ENCODE assay signal across 13 cellular contexts in genomic region chr15:67678948-67679347, GRCh38.
DNase-seq lines count a peak whose midpoint lies in the region; ATAC-seq and TF ChIP-seq lines count a peak whose summit lies in the region.
"Had no signal": no experiment of that assay in that cellular context is flagged by ENCODE, and none has a peak within 500 bp of the region (broad histone marks: within the 10 kb centered on the region; RNA-seq: fewer than 3 reads in every experiment).

No MANE protein-coding gene starts in this region.

- no peak for ATAC-seq in natural killer cell treated with Interleukin-12 subunit alpha and Interleukin-12 subunit beta and Interleukin-15 and Interleukin-18, amount 100 ng/mL, for 72 hours
- ATAC-seq: GM12878 had no signal

- H3F3A ChIP-seq in neural progenitor cell (ENCODE audit: low read depth): no peaks in the 10 kb centered on the region

- H3K4me3 ChIP-seq in HEK293 (ENCODE audit: low read depth, low read length): no peak overlapping the region
- H3K4me3 ChIP-seq in neural progenitor cell: no peak overlapping the region
- H3K4me3 ChIP-seq: BLaER1, GM12878, GM23248 had no signal

- H3K36me3 ChIP-seq in HEK293 (ENCODE audit: control insufficient read depth in 2 of 2, insufficient read depth in 1 of 2, low read length in 2 of 2) (no peaks in the 10 kb centered on the region; a peak in 1 of 3 replicates), neural progenitor cell (peaks cover under 1% of the 10 kb centered on the region)

- H3K9ac ChIP-seq in neural progenitor cell: no peak overlapping the region
- H3K9ac ChIP-seq: BLaER1, GM23248 had no signal

- H3K4me3 Mint-ChIP-seq in neural progenitor cell: no peak overlapping the region
- no peak overlapping the region for H3K4me3 Mint-ChIP-seq in natural killer cell treated with Interleukin-12 subunit alpha and Interleukin-12 subunit beta and Interleukin-15 and Interleukin-18, amount 100 ng/mL, for 72 hours
- H3K4me3 Mint-ChIP-seq: CD8-positive, alpha-beta memory T cell; H9 had no signal

- POLR2A ChIA-PET in HEK293 (lab: Yijun Ruan, JAX): interaction anchor here (0.6 kb wide), 1 partner anchor 30 kb away, joined by 4 read pairs; no protein-coding TSS in a partner anchor

- peaks cover 8% of the 10 kb centered on the region for H3K36me3 Mint-ChIP-seq in neural progenitor cell
- H3K36me3 Mint-ChIP-seq in natural killer cell treated with Interleukin-12 subunit alpha and Interleukin-12 subunit beta and Interleukin-15 and Interleukin-18, amount 100 ng/mL, for 72 hours: peaks cover 8% of the 10 kb centered on the region

- H3K9me3 Mint-ChIP-seq in neural progenitor cell: peaks cover 9% of the 10 kb centered on the region
- H3K9me3 Mint-ChIP-seq in natural killer cell treated with Interleukin-12 subunit alpha and Interleukin-12 subunit beta and Interleukin-15 and Interleukin-18, amount 100 ng/mL, for 72 hours: no peaks in the 10 kb centered on the region

- CTCF ChIA-PET in HEK293 (lab: Yijun Ruan, JAX): no interaction called here

- H3K27ac ChIP-seq in HEK293 (ENCODE audit: extremely low read depth, low read depth, low read length) (no peak overlapping the region), neural progenitor cell (no peak overlapping the region)
- H3K27ac ChIP-seq: BLaER1, GM23248, HL-60 had no signal

- no peaks in the 10 kb centered on the region for H3K79me2 ChIP-seq in neural progenitor cell (ENCODE audit: low read depth)

- peaks cover 4% of the 10 kb centered on the region for H3K4me1 Mint-ChIP-seq in neural progenitor cell
- peaks cover 0 to 2% of the 10 kb centered on the region in 2 donors for H3K4me1 Mint-ChIP-seq in natural killer cell treated with Interleukin-12 subunit alpha and Interleukin-12 subunit beta and Interleukin-15 and Interleukin-18, amount 100 ng/mL, for 72 hours (ENCODE audit: low read depth in 2 of 2)
- H3K4me1 Mint-ChIP-seq: CD8-positive, alpha-beta memory T cell had no signal

- no peak overlapping the region for H3K27ac Mint-ChIP-seq in neural progenitor cell
- no peak overlapping the region for H3K27ac Mint-ChIP-seq in natural killer cell treated with Interleukin-12 subunit alpha and Interleukin-12 subunit beta and Interleukin-15 and Interleukin-18, amount 100 ng/mL, for 72 hours
- H3K27ac Mint-ChIP-seq: CD8-positive, alpha-beta memory T cell; H9 had no signal

- no peaks in the 10 kb centered on the region for H3K27me3 ChIP-seq in neural progenitor cell
- H3K27me3 ChIP-seq: BLaER1 had no signal

- H2AFZ ChIP-seq in neural progenitor cell (replicated peaks): no peak overlapping the region
- H2AFZ ChIP-seq: GM23248 had no signal

- peak; percentile 79 for DNase-seq in NCI-H748 (lab: John Stamatoyannopoulos, UW; ENCODE audit: unreplicated experiment)
- peak; percentile 39 for DNase-seq in neural progenitor cell (ENCODE audit: low spot score)
- no peak for DNase-seq in activated T-cell treated with anti-CD3 and anti-CD28 coated beads for 4 hours
- DNase-seq in A172 (ENCODE audit: low spot score): no peak
- DNase-seq in natural killer cell treated with Interleukin-12 subunit alpha and Interleukin-12 subunit beta and Interleukin-15 and Interleukin-18, amount 100 ng/mL, for 72 hours (ENCODE audit: low spot score): no peak
- DNase-seq: CD8-positive, alpha-beta memory T cell; DMS53; GM23248; H9 had no signal

- H3K4me1 ChIP-seq in HEK293 (ENCODE audit: control insufficient read depth, insufficient read depth, low read length): peaks cover 6% of the 10 kb centered on the region; the same call in 1 of the 2 replicates
- H3K4me1 ChIP-seq in neural progenitor cell: peaks cover 28% of the 10 kb centered on the region
- H3K4me1 ChIP-seq: BLaER1 had no signal

- H3K27me3 Mint-ChIP-seq in neural progenitor cell (ENCODE audit: insufficient read depth, low read depth): peaks cover 2% of the 10 kb centered on the region
- no peaks in the 10 kb centered on the region for H3K27me3 Mint-ChIP-seq in natural killer cell treated with Interleukin-12 subunit alpha and Interleukin-12 subunit beta and Interleukin-15 and Interleukin-18, amount 100 ng/mL, for 72 hours
- H3K27me3 Mint-ChIP-seq: CD8-positive, alpha-beta memory T cell had no signal

- no peaks in the 10 kb centered on the region for H3K9me3 ChIP-seq in HEK293 (ENCODE audit: control insufficient read depth, insufficient read depth, low read depth, low read length)
- peaks cover 6% of the 10 kb centered on the region for H3K9me3 ChIP-seq in neural progenitor cell (ENCODE audit: low read depth)

- H4K20me1 ChIP-seq in neural progenitor cell (ENCODE audit: low read depth): no peaks in the 10 kb centered on the region
- H4K20me1 ChIP-seq: BLaER1 had no signal

- H3K4me2 ChIP-seq in neural progenitor cell: no peak overlapping the region
- H3K4me2 ChIP-seq: BLaER1 had no signal

- TF ChIP-seq CTCF in HEK293 (tag by site-specific recombination; IDR thresholded peaks at IDR 0.05): no peak
- no peak for TF ChIP-seq CTCF in neural progenitor cell (IDR thresholded peaks at IDR 0.05)

TF ChIP-seq in HEK293, 187 proteins besides CTCF, POLR2A, EP300 and RAD21 (continues in another document):
- TF ChIP-seq HOXC10 (CRISPR knock-in tag; IDR thresholded peaks at IDR 0.05) (no peak), ZNF133 (tag by site-specific recombination; IDR thresholded peaks at IDR 0.05) (no peak), ZNF404 (tag by site-specific recombination; IDR thresholded peaks at IDR 0.05) (no peak), ZNF26 (tag by site-specific recombination; IDR thresholded peaks at IDR 0.05) (no peak), ZNF623 (tag by site-specific recombination; IDR thresholded peaks at IDR 0.05) (no peak), TCF7L2 (IDR thresholded peaks at IDR 0.05; ENCODE audit: borderline replicate concordance, low read depth, low read length) (no peak), ZNF362 (tag by site-specific recombination; IDR thresholded peaks at IDR 0.05) (no peak), REST (tag by site-specific recombination; IDR thresholded peaks at IDR 0.05) (no peak), REPIN1 (tag by site-specific recombination; IDR thresholded peaks at IDR 0.05; ENCODE audit: low read depth) (no peak), ZNF280C (tag by site-specific recombination; IDR thresholded peaks at IDR 0.05) (no peak)

Comparison
In these comparisons a context has a peak if more than half of its experiments do, and no peak if none do; other contexts are left out.
1. DNase-seq: peak in NCI-H748 (single experiment) and neural progenitor cell (single experiment); none in activated T-cell treated with anti-CD3 and anti-CD28 coated beads for 4 hours (single experiment), A172 (single experiment) and natural killer cell treated with Interleukin-12 subunit alpha and Interleukin-12 subunit beta and Interleukin-15 and Interleukin-18, amount 100 ng/mL, for 72 hours (single experiment).